In the genomic region with DNA sequence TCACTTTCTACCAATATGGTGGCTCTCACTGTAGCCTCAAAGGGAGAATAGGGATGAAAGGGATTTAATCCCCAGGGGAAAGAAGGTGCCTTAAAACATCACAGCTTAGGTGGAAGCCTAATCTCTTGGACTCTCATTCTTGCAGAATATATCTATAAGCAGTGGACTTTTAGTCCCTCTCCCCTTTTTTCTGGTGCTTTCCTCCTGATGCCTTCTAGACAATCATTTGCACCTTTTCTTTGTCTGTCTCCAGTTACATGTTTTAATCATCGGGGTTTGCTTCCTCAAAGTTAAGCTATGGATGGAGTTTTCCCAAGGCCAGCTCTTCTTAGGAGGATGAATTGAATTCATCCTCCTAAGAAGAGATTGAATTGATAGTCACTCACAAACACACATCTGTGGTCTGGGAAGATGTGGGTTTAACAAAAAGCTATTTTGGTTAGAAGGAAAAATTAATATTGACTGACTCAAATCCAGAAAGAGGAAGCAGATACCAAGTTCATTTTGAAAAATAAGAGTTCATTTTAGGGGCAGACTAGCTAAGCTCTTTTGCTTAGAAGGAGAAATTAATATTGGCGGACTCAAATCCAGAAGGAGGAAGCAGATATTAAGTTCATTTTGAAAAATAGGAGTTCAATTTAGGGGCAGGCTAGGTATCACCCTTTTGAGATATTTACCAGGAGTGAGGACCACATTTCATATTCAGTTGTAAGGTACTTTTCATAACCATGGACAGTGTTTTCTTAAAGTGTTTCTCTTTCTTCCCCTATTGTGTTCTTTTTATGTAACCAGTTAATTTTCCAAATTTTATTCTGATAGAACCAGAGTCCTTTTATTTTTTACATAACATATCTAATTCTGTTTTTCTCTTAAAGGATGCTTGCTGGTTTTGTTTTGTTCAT, we compare ENCODE assay signal across 28 cellular contexts. TPM values are rescaled to one million over a fixed set of nuclear protein-coding genes. Genes with fewer than 3 reads are reported as not detected.
A peak's percentile ranks its signal among the peaks of the same experiment; 100 is the strongest.
DNase-seq lines count a peak whose midpoint lies in the region; ATAC-seq, FAIRE-seq and TF ChIP-seq lines count a peak whose summit lies in the region.
"Had no signal": no experiment of that assay in that cellular context is flagged by ENCODE, and none has a peak within 500 bp of the region (broad histone marks: within the 10 kb centered on the region; RNA-seq: fewer than 3 reads in every experiment).

No MANE protein-coding gene starts in this region.

- no peaks in the 10 kb centered on the region for H3K79me2 ChIP-seq in OCI-LY3 (ENCODE audit: low read length)

- no peak for TF ChIP-seq CTCF in A549 (IDR thresholded peaks at IDR 0.05)
- no peak for TF ChIP-seq CTCF in OCI-LY3 (IDR thresholded peaks at IDR 0.05; ENCODE audit: low read depth, low read length)

- no peak for TF ChIP-seq EP300 in A549 (IDR thresholded peaks at IDR 0.05)

- TF ChIP-seq POLR2A in A549 (IDR thresholded peaks at IDR 0.05; ENCODE audit: low read length), result no peak

- CTCF ChIA-PET in A549 (lab: Yijun Ruan, JAX), result interaction anchor here (0.9 to 3.3 kb wide), 4 partner anchors 11 to 50 kb away, joined by 3 to 13 read pairs (median 3); no protein-coding TSS in a partner anchor

- no peak overlapping the region for H3K4me3 ChIP-seq in A549
- H3K4me3 ChIP-seq in OCI-LY3 (ENCODE audit: low read length), result no peak overlapping the region
- H3K4me3 ChIP-seq: skin epidermis had no signal

- TF ChIP-seq RAD21 in A549 (conservative IDR thresholded peaks at IDR 0.05 in 1 of 2, IDR thresholded peaks at IDR 0.05 in 1 of 2), result no peak

- intact Hi-C loops in head of caudate nucleus (cut with DNase I), result no loop called here

- peaks cover 11% of the 10 kb centered on the region for H4K20me1 ChIP-seq in OCI-LY3 (ENCODE audit: insufficient read depth, low read length)

- ATAC-seq in A549 (no peak), GM18868 (IDR thresholded peaks at IDR 0.05; ENCODE audit: unreplicated experiment) (peak; percentile 66)
- no peak for ATAC-seq in stimulated activated naive CD8-positive, alpha-beta T cell treated with anti-CD3 and anti-CD28 coated beads, Interleukin-15, Interleukin-2, amounts not matched to agents 100 U/mL and 50 U/mL, for 24 hours
- ATAC-seq: activated CD8-positive, alpha-beta T cell treated with anti-CD3 and anti-CD28 coated beads, Interleukin-2, amount 10 ng/mL, durations not matched to agents 7 days and 5 days; activated T-helper 17 cell treated with anti-CD3 and anti-CD28 coated beads, Interleukin-2, amount 50 U/mL, for 72 hours; PC-3; stimulated activated memory B cell treated with anti-CD40 and anti-IgM and Interleukin-4, amounts not matched to agents 10 μg/mL and 1 μg/mL and 100 μg/mL, for 72 hours had no signal

- no peak overlapping the region for H2AFZ ChIP-seq in OCI-LY3 (ENCODE audit: low read depth, low read length)

- H3K27ac ChIP-seq in A549 (no peak overlapping the region), OCI-LY3 (ENCODE audit: low read length) (no peak overlapping the region)
- H3K27ac ChIP-seq: skin epidermis, WERI-Rb-1 had no signal

- DNase-seq in A549 (ENCODE audit: low read depth in 1 of 2, low spot score in 1 of 2), result no peak
- peak; percentile 26 for DNase-seq in KBM-7
- no peak for DNase-seq in stimulated activated naive CD8-positive, alpha-beta T cell treated with anti-CD3 and anti-CD28 coated beads, Interleukin-15, Interleukin-2, amounts not matched to agents 100 U/mL and 50 U/mL, for 24 hours
- DNase-seq in head of caudate nucleus, result no peak
- DNase-seq in COLO829 (ENCODE audit: low spot score), result no peak
- DNase-seq in cerebellar nuclear complex (lab: John Stamatoyannopoulos, UW), result no peak
- DNase-seq: 8988T; activated CD4-positive, alpha-beta T cell treated with anti-CD3 and anti-CD28 coated beads for 4 hours; activated CD8-positive, alpha-beta T cell treated with anti-CD3 and anti-CD28 coated beads, Interleukin-2, amount 10 ng/mL, durations not matched to agents 7 days and 5 days; activated naive CD4-positive, alpha-beta T cell treated with anti-CD3 and anti-CD28 coated beads, Interleukin-2, amount 50 U/mL, for 16 hours; CD4-positive, alpha-beta T cell; DMS 273 treated with DMSO at 0.1 percent for 48 hours; kidney glomerular epithelial cell; naive B cell; NCI-H1092; NCI-H1694 treated with DMSO at 0.1 percent for 48 hours; PC-3; WERI-Rb-1 had no signal

- peaks cover 7% of the 10 kb centered on the region; the same call in 1 of the 2 replicates for H3K27me3 ChIP-seq in OCI-LY3 (ENCODE audit: low read depth, low read length)

- 48% methylated on average over 2 of the region's 2 CpGs for WGBS in A549 (ENCODE audit: missing lambda C conversion rate)

- H3K4me1 ChIP-seq in A549, result no peaks in the 10 kb centered on the region
- peaks cover 14% of the 10 kb centered on the region for H3K4me1 ChIP-seq in OCI-LY3 (ENCODE audit: low read length)

- in situ Hi-C loops in KBM-7 (cut with MboI; ENCODE audit: low pct_unique_long_range_greater_than_20kb, low sequenced_read_pairs), result loop anchor here (25.0 kb wide), 1 partner anchor 396 kb away; no protein-coding TSS in a partner anchor

- no peak overlapping the region for H3K9ac ChIP-seq in OCI-LY3 (ENCODE audit: low read length)

- no peaks in the 10 kb centered on the region for H3K9me3 ChIP-seq in A549
- H3K9me3 ChIP-seq in OCI-LY3 (ENCODE audit: insufficient read depth, low read length), result no peaks in the 10 kb centered on the region

- H3K4me2 ChIP-seq in A549, result no peak overlapping the region
- H3K4me2 ChIP-seq in OCI-LY3 (ENCODE audit: low read length), result peak overlapping the region; percentile 44

- peak; percentile 13 for FAIRE-seq in A549 (lab: Jason Lieb, UNC)
- FAIRE-seq: endothelial cell of umbilical vein, frontal cortex, GM12891, H54 had no signal

- H3K36me3 ChIP-seq in OCI-LY3 (replicated peaks; ENCODE audit: low read depth, low read length), result no peaks in the 10 kb centered on the region
- H3K36me3 ChIP-seq: WERI-Rb-1 had no signal

- POLR2A ChIA-PET in A549 (lab: Yijun Ruan, JAX), result no interaction called here

TF ChIP-seq in A549, 52 proteins besides CTCF, POLR2A, EP300 and RAD21:
- TF ChIP-seq, protein P1, sequence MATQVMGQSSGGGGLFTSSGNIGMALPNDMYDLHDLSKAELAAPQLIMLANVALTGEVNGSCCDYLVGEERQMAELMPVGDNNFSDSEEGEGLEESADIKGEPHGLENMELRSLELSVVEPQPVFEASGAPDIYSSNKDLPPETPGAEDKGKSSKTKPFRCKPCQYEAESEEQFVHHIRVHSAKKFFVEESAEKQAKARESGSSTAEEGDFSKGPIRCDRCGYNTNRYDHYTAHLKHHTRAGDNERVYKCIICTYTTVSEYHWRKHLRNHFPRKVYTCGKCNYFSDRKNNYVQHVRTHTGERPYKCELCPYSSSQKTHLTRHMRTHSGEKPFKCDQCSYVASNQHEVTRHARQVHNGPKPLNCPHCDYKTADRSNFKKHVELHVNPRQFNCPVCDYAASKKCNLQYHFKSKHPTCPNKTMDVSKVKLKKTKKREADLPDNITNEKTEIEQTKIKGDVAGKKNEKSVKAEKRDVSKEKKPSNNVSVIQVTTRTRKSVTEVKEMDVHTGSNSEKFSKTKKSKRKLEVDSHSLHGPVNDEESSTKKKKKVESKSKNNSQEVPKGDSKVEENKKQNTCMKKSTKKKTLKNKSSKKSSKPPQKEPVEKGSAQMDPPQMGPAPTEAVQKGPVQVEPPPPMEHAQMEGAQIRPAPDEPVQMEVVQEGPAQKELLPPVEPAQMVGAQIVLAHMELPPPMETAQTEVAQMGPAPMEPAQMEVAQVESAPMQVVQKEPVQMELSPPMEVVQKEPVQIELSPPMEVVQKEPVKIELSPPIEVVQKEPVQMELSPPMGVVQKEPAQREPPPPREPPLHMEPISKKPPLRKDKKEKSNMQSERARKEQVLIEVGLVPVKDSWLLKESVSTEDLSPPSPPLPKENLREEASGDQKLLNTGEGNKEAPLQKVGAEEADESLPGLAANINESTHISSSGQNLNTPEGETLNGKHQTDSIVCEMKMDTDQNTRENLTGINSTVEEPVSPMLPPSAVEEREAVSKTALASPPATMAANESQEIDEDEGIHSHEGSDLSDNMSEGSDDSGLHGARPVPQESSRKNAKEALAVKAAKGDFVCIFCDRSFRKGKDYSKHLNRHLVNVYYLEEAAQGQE (IDR thresholded peaks at IDR 0.05), result peak; percentile 55; the same call in 1 of the 2 replicates
- TF ChIP-seq BHLHE40 (IDR thresholded peaks at IDR 0.05; ENCODE audit: low read depth, low read length), result no peak

RNA-seq across cellular contexts. Expression of gene PLEKHS1, which starts 35.1 kb away (rescaled TPM):
- 0.05 and 0.08 TPM in 2 replicates for polyA plus RNA-seq in A549 (2011; rRNA removed)
- polyA plus RNA-seq in A549 (2012; cell fraction: cytosol; rRNA removed), result 0.03 TPM in 2 replicates
- polyA plus RNA-seq in A549 (2012; cell fraction: nucleus; rRNA removed), result 0.04 and 0.05 TPM in 2 replicates
- 0.03 to 0.09 TPM (median 0.08 TPM) in 3 replicates for polyA plus RNA-seq in A549 (2017; fragmentation: RNase III; extraction: RNeasy Plus Mini Kit Qiagen cat#74134 plus additional on column Dnase treatment)
- polyA minus RNA-seq in A549 (2011; rRNA and poly(A)+ RNA removed), result 0.10 TPM in 1 of 2 replicates, not detected in the other
- polyA plus RNA-seq: endothelial cell of umbilical vein had no signal

RNA-seq across cellular contexts. Expression of gene CASP7, which starts 36.6 kb away (rescaled TPM):
- 27.0 and 29.7 TPM in 2 replicates for polyA plus RNA-seq in A549 (2011; rRNA removed)
- 12.1 and 12.6 TPM in 2 replicates for polyA plus RNA-seq in A549 (2012; cell fraction: cytosol; rRNA removed)
- polyA plus RNA-seq in A549 (2012; cell fraction: nucleus; rRNA removed), result 6.2 and 8.6 TPM in 2 replicates
- 21.4 to 23.9 TPM (median 22.6 TPM) in 3 replicates for polyA plus RNA-seq in A549 (2017; fragmentation: RNase III; extraction: RNeasy Plus Mini Kit Qiagen cat#74134 plus additional on column Dnase treatment)
- 11.2 and 14.1 TPM in 2 replicates for polyA minus RNA-seq in A549 (2011; rRNA and poly(A)+ RNA removed)

RNA-seq across cellular contexts. Expression of gene NRAP, which starts 52.5 kb away (rescaled TPM):
- polyA plus RNA-seq in A549 (2011; rRNA removed), result not detected in 2 replicates
- not detected in 2 replicates for polyA plus RNA-seq in A549 (2012; cell fraction: cytosol; rRNA removed)
- not detected in 2 replicates for polyA plus RNA-seq in A549 (2012; cell fraction: nucleus; rRNA removed)
- polyA plus RNA-seq in A549 (2017; fragmentation: RNase III; extraction: RNeasy Plus Mini Kit Qiagen cat#74134 plus additional on column Dnase treatment), result not detected in 3 replicates
- not detected in 2 replicates for polyA minus RNA-seq in A549 (2011; rRNA and poly(A)+ RNA removed)
- polyA plus RNA-seq: endothelial cell of umbilical vein, urinary bladder had no signal
